1 cellular context compared by ENCODE assay signal in the genomic region with DNA sequence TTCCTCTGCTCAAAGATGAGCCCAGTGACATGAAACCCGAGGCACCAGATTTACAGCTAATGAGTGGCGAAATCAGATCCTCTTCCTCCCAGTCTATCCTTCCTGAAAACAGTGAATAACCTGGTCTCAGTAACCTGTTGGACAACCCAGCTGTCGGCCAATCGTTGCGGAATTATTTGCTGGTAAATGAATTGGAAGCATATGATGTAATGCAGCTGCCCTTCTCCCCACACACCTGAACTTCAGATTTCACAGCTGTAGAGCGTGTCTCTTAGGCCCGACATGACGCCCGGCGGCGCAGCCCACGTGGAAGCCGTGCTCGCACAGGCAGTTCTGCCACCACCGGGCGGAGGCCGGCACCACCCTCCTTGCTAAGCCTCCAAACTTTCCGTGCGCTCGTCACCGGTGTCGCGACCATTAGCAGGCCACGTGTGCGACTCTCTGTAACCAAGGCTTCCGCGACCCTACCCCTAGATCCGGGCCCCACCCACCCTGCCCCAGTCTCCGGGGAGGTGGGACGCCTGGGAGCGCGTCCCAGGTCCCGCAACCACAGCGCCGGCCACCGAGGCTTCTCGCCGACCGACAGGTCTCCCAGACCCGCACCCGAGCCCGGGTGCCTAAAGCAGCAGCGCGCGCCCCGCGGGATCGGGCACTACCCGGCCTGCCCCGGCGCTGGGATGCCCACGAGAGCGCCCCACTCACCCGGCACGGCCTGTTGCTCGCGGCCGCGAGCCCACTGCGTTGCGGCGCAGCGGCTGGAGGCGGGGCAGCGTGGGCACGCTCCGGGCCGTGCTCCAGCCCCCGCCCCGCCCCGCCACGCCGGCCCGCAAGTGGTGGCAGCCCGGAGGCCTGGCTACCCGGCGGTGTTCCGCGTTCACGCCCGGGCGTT.
TF ChIP-seq lines count a peak whose summit lies in the region.

A gene (minus strand): TSS at position 753 of the 889 bp plus-strand sequence. CDS start 4,838 bp downstream, outside the sequence.

TF ChIP-seq in SK-N-SH, 30 proteins besides CTCF, POLR2A, EP300 and RAD21 (continued from another document):
- TF ChIP-seq, protein P1, sequence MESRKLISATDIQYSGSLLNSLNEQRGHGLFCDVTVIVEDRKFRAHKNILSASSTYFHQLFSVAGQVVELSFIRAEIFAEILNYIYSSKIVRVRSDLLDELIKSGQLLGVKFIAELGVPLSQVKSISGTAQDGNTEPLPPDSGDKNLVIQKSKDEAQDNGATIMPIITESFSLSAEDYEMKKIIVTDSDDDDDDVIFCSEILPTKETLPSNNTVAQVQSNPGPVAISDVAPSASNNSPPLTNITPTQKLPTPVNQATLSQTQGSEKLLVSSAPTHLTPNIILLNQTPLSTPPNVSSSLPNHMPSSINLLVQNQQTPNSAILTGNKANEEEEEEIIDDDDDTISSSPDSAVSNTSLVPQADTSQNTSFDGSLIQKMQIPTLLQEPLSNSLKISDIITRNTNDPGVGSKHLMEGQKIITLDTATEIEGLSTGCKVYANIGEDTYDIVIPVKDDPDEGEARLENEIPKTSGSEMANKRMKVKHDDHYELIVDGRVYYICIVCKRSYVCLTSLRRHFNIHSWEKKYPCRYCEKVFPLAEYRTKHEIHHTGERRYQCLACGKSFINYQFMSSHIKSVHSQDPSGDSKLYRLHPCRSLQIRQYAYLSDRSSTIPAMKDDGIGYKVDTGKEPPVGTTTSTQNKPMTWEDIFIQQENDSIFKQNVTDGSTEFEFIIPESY (IDR thresholded peaks at IDR 0.05; ENCODE audit: borderline replicate concordance, low read depth): no peak
- TF ChIP-seq YY1 (IDR thresholded peaks at IDR 0.05; ENCODE audit: low read depth) (0 out of 2 replicates have a peak, but pooled peaks have one; percentile 26), MXI1 (IDR thresholded peaks at IDR 0.05; ENCODE audit: low read depth, low read length) (peak; percentile 98), GABPA (IDR thresholded peaks at IDR 0.05; ENCODE audit: low read depth) (no peak), TAF1 (IDR thresholded peaks at IDR 0.05; ENCODE audit: borderline replicate concordance, low read depth, low read length) (peak; percentile 55; the same call in 1 of the 2 replicates), RFX5 (IDR thresholded peaks at IDR 0.05; ENCODE audit: low read length) (no peak), GATA2 (CRISPR knock-in tag; IDR thresholded peaks at IDR 0.05) (no peak), FOXM1 (IDR thresholded peaks at IDR 0.05; ENCODE audit: low read depth) (no peak), EZH2phosphoT487 (IDR thresholded peaks at IDR 0.05; ENCODE audit: borderline replicate concordance, low read depth) (no peak), NFIC (IDR thresholded peaks at IDR 0.05; ENCODE audit: borderline replicate concordance) (no peak), RXRA (IDR thresholded peaks at IDR 0.05; ENCODE audit: borderline replicate concordance, low read depth) (no peak), JUND (IDR thresholded peaks at IDR 0.05) (no peak), SIN3A (IDR thresholded peaks at IDR 0.05; ENCODE audit: borderline replicate concordance, low read depth, low read length) (peak; percentile 84; the same call in 1 of the 2 replicates), NRF1 (IDR thresholded peaks at IDR 0.05; ENCODE audit: low read depth, low read length) (no peak), TCF12 (IDR thresholded peaks at IDR 0.05) (no peak), FOXJ3 (CRISPR knock-in tag; IDR thresholded peaks at IDR 0.05) (no peak), ELF1 (IDR thresholded peaks at IDR 0.05) (no peak)
- TF ChIP-seq, protein P2, sequence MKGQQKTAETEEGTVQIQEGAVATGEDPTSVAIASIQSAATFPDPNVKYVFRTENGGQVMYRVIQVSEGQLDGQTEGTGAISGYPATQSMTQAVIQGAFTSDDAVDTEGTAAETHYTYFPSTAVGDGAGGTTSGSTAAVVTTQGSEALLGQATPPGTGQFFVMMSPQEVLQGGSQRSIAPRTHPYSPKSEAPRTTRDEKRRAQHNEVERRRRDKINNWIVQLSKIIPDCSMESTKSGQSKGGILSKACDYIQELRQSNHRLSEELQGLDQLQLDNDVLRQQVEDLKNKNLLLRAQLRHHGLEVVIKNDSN (IDR thresholded peaks at IDR 0.05; ENCODE audit: borderline replicate concordance, low read depth): peak; percentile 30; the same call in 1 of the 2 replicates
- TF ChIP-seq, protein P3, sequence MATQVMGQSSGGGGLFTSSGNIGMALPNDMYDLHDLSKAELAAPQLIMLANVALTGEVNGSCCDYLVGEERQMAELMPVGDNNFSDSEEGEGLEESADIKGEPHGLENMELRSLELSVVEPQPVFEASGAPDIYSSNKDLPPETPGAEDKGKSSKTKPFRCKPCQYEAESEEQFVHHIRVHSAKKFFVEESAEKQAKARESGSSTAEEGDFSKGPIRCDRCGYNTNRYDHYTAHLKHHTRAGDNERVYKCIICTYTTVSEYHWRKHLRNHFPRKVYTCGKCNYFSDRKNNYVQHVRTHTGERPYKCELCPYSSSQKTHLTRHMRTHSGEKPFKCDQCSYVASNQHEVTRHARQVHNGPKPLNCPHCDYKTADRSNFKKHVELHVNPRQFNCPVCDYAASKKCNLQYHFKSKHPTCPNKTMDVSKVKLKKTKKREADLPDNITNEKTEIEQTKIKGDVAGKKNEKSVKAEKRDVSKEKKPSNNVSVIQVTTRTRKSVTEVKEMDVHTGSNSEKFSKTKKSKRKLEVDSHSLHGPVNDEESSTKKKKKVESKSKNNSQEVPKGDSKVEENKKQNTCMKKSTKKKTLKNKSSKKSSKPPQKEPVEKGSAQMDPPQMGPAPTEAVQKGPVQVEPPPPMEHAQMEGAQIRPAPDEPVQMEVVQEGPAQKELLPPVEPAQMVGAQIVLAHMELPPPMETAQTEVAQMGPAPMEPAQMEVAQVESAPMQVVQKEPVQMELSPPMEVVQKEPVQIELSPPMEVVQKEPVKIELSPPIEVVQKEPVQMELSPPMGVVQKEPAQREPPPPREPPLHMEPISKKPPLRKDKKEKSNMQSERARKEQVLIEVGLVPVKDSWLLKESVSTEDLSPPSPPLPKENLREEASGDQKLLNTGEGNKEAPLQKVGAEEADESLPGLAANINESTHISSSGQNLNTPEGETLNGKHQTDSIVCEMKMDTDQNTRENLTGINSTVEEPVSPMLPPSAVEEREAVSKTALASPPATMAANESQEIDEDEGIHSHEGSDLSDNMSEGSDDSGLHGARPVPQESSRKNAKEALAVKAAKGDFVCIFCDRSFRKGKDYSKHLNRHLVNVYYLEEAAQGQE (IDR thresholded peaks at IDR 0.05; ENCODE audit: low read depth, low read length): no peak
- TF ChIP-seq, protein P4, sequence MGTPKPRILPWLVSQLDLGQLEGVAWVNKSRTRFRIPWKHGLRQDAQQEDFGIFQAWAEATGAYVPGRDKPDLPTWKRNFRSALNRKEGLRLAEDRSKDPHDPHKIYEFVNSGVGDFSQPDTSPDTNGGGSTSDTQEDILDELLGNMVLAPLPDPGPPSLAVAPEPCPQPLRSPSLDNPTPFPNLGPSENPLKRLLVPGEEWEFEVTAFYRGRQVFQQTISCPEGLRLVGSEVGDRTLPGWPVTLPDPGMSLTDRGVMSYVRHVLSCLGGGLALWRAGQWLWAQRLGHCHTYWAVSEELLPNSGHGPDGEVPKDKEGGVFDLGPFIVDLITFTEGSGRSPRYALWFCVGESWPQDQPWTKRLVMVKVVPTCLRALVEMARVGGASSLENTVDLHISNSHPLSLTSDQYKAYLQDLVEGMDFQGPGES (IDR thresholded peaks at IDR 0.05; ENCODE audit: low read depth, low read length): no peak
- TF ChIP-seq, protein P5, sequence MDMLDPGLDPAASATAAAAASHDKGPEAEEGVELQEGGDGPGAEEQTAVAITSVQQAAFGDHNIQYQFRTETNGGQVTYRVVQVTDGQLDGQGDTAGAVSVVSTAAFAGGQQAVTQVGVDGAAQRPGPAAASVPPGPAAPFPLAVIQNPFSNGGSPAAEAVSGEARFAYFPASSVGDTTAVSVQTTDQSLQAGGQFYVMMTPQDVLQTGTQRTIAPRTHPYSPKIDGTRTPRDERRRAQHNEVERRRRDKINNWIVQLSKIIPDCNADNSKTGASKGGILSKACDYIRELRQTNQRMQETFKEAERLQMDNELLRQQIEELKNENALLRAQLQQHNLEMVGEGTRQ (IDR thresholded peaks at IDR 0.05; ENCODE audit: borderline replicate concordance, low read depth, low read length): no peak
